ENCODE assay signal across 22 cellular contexts in genomic region chr2:183950673-183951072, GRCh38.
A peak's percentile ranks its signal among the peaks of the same experiment; 100 is the strongest.
DNase-seq lines count a peak whose midpoint lies in the region; ATAC-seq and TF ChIP-seq lines count a peak whose summit lies in the region.
"Had no signal": no experiment of that assay in that cellular context is flagged by ENCODE, and none has a peak within 500 bp of the region (broad histone marks: within the 10 kb centered on the region; RNA-seq: fewer than 3 reads in every experiment).

No MANE protein-coding gene starts in this region.

- H3K9ac ChIP-seq in neural progenitor cell: no peak overlapping the region

- TF ChIP-seq CTCF in neural progenitor cell (IDR thresholded peaks at IDR 0.05): no peak

- no peaks in the 10 kb centered on the region for H3K36me3 ChIP-seq in neural progenitor cell
- H3K36me3 ChIP-seq: upper lobe of left lung had no signal

- ATAC-seq in SK-N-SH treated with all-trans-retinoic acid at 6 μM for 48 hours: no peak
- no peak for ATAC-seq in GM21381 (IDR thresholded peaks at IDR 0.05; ENCODE audit: unreplicated experiment)
- no peak for ATAC-seq in HG02763 (IDR thresholded peaks at IDR 0.05; ENCODE audit: unreplicated experiment)
- ATAC-seq: activated T-helper 17 cell treated with anti-CD3 and anti-CD28 coated beads, Interleukin-2, amount 50 U/mL, for 72 hours; left cardiac atrium; stimulated activated naive CD8-positive, alpha-beta T cell treated with anti-CD3 and anti-CD28 coated beads, Interleukin-15, amount 100 ng/mL, for 72 hours had no signal

- H4K20me1 ChIP-seq in neural progenitor cell (ENCODE audit: low read depth): no peaks in the 10 kb centered on the region

- TF ChIP-seq POLR2A in erythroblast (IDR thresholded peaks at IDR 0.05; ENCODE audit: low read length): no peak

- H2AFZ ChIP-seq in neural progenitor cell (replicated peaks): peak overlapping the region; percentile 53

- H3K79me2 ChIP-seq in neural progenitor cell (ENCODE audit: low read depth): no peaks in the 10 kb centered on the region

- H3F3A ChIP-seq in neural progenitor cell (ENCODE audit: low read depth): no peaks in the 10 kb centered on the region

- no peaks in the 10 kb centered on the region for H3K27me3 Mint-ChIP-seq in neural progenitor cell (ENCODE audit: insufficient read depth, low read depth)
- H3K27me3 Mint-ChIP-seq: activated CD4-positive, alpha-beta T cell treated with anti-CD3 and anti-CD28 coated beads, Interleukin-2, amount 10 ng/mL, durations not matched to agents 24 days and 14 days; activated naive CD8-positive, alpha-beta T cell; activated T-helper 17 cell treated with anti-CD3 and anti-CD28 coated beads, Interleukin-2, amount 50 U/mL, for 72 hours; stimulated activated naive CD8-positive, alpha-beta T cell treated with anti-CD3 and anti-CD28 coated beads, Interleukin-15, amount 100 ng/mL, for 72 hours had no signal

- H3K4me2 ChIP-seq in neural progenitor cell: no peak overlapping the region

- H3K4me3 Mint-ChIP-seq in neural progenitor cell: no peak overlapping the region
- H3K4me3 Mint-ChIP-seq: activated CD4-positive, alpha-beta T cell treated with anti-CD3 and anti-CD28 coated beads, Interleukin-2, amount 10 ng/mL, durations not matched to agents 24 days and 14 days; activated naive CD8-positive, alpha-beta T cell; activated T-helper 17 cell treated with anti-CD3 and anti-CD28 coated beads, Interleukin-2, amount 50 U/mL, for 72 hours; HFFc6; nephron; stimulated activated naive CD8-positive, alpha-beta T cell treated with anti-CD3 and anti-CD28 coated beads, Interleukin-15, amount 100 ng/mL, for 72 hours; T-helper 1 cell treated with Interleukin-12 subunit alpha and Interleukin-12 subunit beta and Interleukin-4 antibody, amounts not matched to agents 30 μg/mL and 1 μg/mL, for 36 hours had no signal

- H3K27ac Mint-ChIP-seq in neural progenitor cell: no peak overlapping the region
- H3K27ac Mint-ChIP-seq: activated CD4-positive, alpha-beta T cell treated with anti-CD3 and anti-CD28 coated beads, Interleukin-2, amount 10 ng/mL, durations not matched to agents 24 days and 14 days; activated naive CD8-positive, alpha-beta T cell; activated T-helper 17 cell treated with anti-CD3 and anti-CD28 coated beads, Interleukin-2, amount 50 U/mL, for 72 hours; HFFc6; nephron; stimulated activated naive CD8-positive, alpha-beta T cell treated with anti-CD3 and anti-CD28 coated beads, Interleukin-15, amount 100 ng/mL, for 72 hours; T-helper 1 cell treated with Interleukin-12 subunit alpha and Interleukin-12 subunit beta and Interleukin-4 antibody, amounts not matched to agents 30 μg/mL and 1 μg/mL, for 36 hours had no signal

- H3K36me3 Mint-ChIP-seq in neural progenitor cell: no peaks in the 10 kb centered on the region
- H3K36me3 Mint-ChIP-seq: activated naive CD8-positive, alpha-beta T cell had no signal

- no peak overlapping the region for H3K27ac ChIP-seq in neural progenitor cell
- H3K27ac ChIP-seq: upper lobe of left lung had no signal

- H3K9me3 ChIP-seq in neural progenitor cell (ENCODE audit: low read depth): no peaks in the 10 kb centered on the region
- H3K9me3 ChIP-seq: upper lobe of left lung had no signal

- H3K4me1 ChIP-seq in neural progenitor cell: no peaks in the 10 kb centered on the region
- H3K4me1 ChIP-seq: upper lobe of left lung had no signal

- no peaks in the 10 kb centered on the region for H3K9me3 Mint-ChIP-seq in neural progenitor cell
- H3K9me3 Mint-ChIP-seq: activated CD4-positive, alpha-beta T cell treated with anti-CD3 and anti-CD28 coated beads, Interleukin-2, amount 10 ng/mL, durations not matched to agents 24 days and 14 days; nephron; T-helper 1 cell treated with Interleukin-12 subunit alpha and Interleukin-12 subunit beta and Interleukin-4 antibody, amounts not matched to agents 30 μg/mL and 1 μg/mL, for 36 hours had no signal

- H3K4me3 ChIP-seq in neural progenitor cell: no peak overlapping the region
- H3K4me3 ChIP-seq: upper lobe of left lung had no signal

- DNase-seq in DMS 273 treated with DMSO at 0.1 percent for 48 hours (lab: John Stamatoyannopoulos, UW) (peak; percentile 29), NCI-H1105 treated with DMSO at 0.1 percent for 48 hours (lab: John Stamatoyannopoulos, UW) (peak; percentile 41), neural progenitor cell (ENCODE audit: low spot score) (no peak), epidermal melanocyte (ENCODE audit: insufficient read length, low spot score) (no peak), erythroblast (lab: John Stamatoyannopoulos, UW) (no peak)
- DNase-seq: activated CD4-positive, alpha-beta T cell treated with anti-CD3 and anti-CD28 coated beads, Interleukin-2, amount 10 ng/mL, durations not matched to agents 24 days and 14 days; HFFc6; left cardiac atrium; MM.1S; NCI-H187 treated with DMSO at 0.1 percent for 48 hours; NCI-H82; SIG-M5; stimulated activated CD4-positive, alpha-beta T cell treated with anti-CD3 and anti-CD28 coated beads, Interleukin-2, amount 100 ng/mL, for 48 hours; stimulated activated naive CD8-positive, alpha-beta T cell treated with anti-CD3 and anti-CD28 coated beads, Interleukin-15, amount 100 ng/mL, for 72 hours; upper lobe of left lung had no signal

- H3K4me1 Mint-ChIP-seq in neural progenitor cell: no peaks in the 10 kb centered on the region
- H3K4me1 Mint-ChIP-seq: activated CD4-positive, alpha-beta T cell treated with anti-CD3 and anti-CD28 coated beads, Interleukin-2, amount 10 ng/mL, durations not matched to agents 24 days and 14 days; activated T-helper 17 cell treated with anti-CD3 and anti-CD28 coated beads, Interleukin-2, amount 50 U/mL, for 72 hours; nephron; stimulated activated naive CD8-positive, alpha-beta T cell treated with anti-CD3 and anti-CD28 coated beads, Interleukin-15, amount 100 ng/mL, for 72 hours had no signal

- H3K27me3 ChIP-seq in neural progenitor cell: no peaks in the 10 kb centered on the region
- H3K27me3 ChIP-seq: upper lobe of left lung had no signal

TF ChIP-seq in SK-N-SH treated with all-trans-retinoic acid at 6 μM for 48 hours, 23 proteins besides CTCF, POLR2A, EP300 and RAD21:
- TF ChIP-seq ISL1 (CRISPR knock-in tag; IDR thresholded peaks at IDR 0.05) (peak; percentile 51), POU6F1 (CRISPR knock-in tag; IDR thresholded peaks at IDR 0.05; ENCODE audit: borderline replicate concordance, low read depth) (no peak), BACH2 (CRISPR knock-in tag; IDR thresholded peaks at IDR 0.05; ENCODE audit: borderline replicate concordance) (no peak), PATZ1 (CRISPR knock-in tag; IDR thresholded peaks at IDR 0.05; ENCODE audit: borderline replicate concordance) (no peak), GLIS3 (CRISPR knock-in tag; IDR thresholded peaks at IDR 0.05) (no peak)

Comparison
In these comparisons a context has a peak if more than half of its experiments do, and no peak if none do; other contexts are left out.
1. DNase-seq: peak in DMS 273 treated with DMSO at 0.1 percent for 48 hours (single experiment) and NCI-H1105 treated with DMSO at 0.1 percent for 48 hours (single experiment); none in neural progenitor cell (single experiment), epidermal melanocyte (single experiment) and erythroblast (0 of 2).